Comparison of ENCODE assay signal across 2 cellular contexts in genomic region chr19:21023901-21024300, GRCh38.
TF ChIP-seq lines count a peak whose summit lies in the region.

No MANE protein-coding gene starts in this region.

TF ChIP-seq in IMR-90, 13 proteins besides CTCF, POLR2A, EP300 and RAD21:
- no peak for TF ChIP-seq NFE2L2 (IDR thresholded peaks at IDR 0.05; ENCODE audit: low read depth, low read length)
- TF ChIP-seq MAZ (IDR thresholded peaks at IDR 0.05; ENCODE audit: borderline replicate concordance, low read depth, low read length) = no peak
- TF ChIP-seq FOS (IDR thresholded peaks at IDR 0.05; ENCODE audit: low read depth, low read length) = no peak
- TF ChIP-seq SMC3 (IDR thresholded peaks at IDR 0.05; ENCODE audit: low read depth, low read length) = no peak
- TF ChIP-seq ELK1 (IDR thresholded peaks at IDR 0.05; ENCODE audit: borderline replicate concordance, low read depth, low read length) = no peak
TF ChIP-seq in IMR-90: peak in this region for 0.

TF ChIP-seq in WTC11, 78 proteins besides CTCF, POLR2A, EP300 and RAD21:
- TF ChIP-seq ZMAT4 (CRISPR knock-in tag; IDR thresholded peaks at IDR 0.05) (no peak), TP53 (CRISPR knock-in tag; IDR thresholded peaks at IDR 0.05) (no peak), ZNF281 (CRISPR knock-in tag; IDR thresholded peaks at IDR 0.05) (no peak), NFYB (CRISPR knock-in tag; conservative IDR thresholded peaks at IDR 0.05; ENCODE audit: low read depth) (no peak), RORB (CRISPR knock-in tag; IDR thresholded peaks at IDR 0.05) (no peak), CREM (CRISPR knock-in tag; IDR thresholded peaks at IDR 0.05) (no peak), KAT7 (CRISPR knock-in tag; IDR thresholded peaks at IDR 0.05; ENCODE audit: borderline replicate concordance) (no peak), ETV6 (CRISPR knock-in tag; IDR thresholded peaks at IDR 0.05) (no peak), CREB1 (CRISPR knock-in tag; IDR thresholded peaks at IDR 0.05) (no peak), SOX15 (CRISPR knock-in tag; IDR thresholded peaks at IDR 0.05) (no peak), HMGA2 (CRISPR knock-in tag; IDR thresholded peaks at IDR 0.05) (no peak), TEAD1 (CRISPR knock-in tag; IDR thresholded peaks at IDR 0.05) (no peak), ZNF121 (CRISPR knock-in tag; IDR thresholded peaks at IDR 0.05) (no peak), ZBTB21 (CRISPR knock-in tag; IDR thresholded peaks at IDR 0.05; ENCODE audit: borderline replicate concordance) (no peak), NFE2L1 (CRISPR knock-in tag; IDR thresholded peaks at IDR 0.05) (no peak), ELF4 (CRISPR knock-in tag; IDR thresholded peaks at IDR 0.05; ENCODE audit: low read depth) (no peak)
- TF ChIP-seq, protein P1, sequence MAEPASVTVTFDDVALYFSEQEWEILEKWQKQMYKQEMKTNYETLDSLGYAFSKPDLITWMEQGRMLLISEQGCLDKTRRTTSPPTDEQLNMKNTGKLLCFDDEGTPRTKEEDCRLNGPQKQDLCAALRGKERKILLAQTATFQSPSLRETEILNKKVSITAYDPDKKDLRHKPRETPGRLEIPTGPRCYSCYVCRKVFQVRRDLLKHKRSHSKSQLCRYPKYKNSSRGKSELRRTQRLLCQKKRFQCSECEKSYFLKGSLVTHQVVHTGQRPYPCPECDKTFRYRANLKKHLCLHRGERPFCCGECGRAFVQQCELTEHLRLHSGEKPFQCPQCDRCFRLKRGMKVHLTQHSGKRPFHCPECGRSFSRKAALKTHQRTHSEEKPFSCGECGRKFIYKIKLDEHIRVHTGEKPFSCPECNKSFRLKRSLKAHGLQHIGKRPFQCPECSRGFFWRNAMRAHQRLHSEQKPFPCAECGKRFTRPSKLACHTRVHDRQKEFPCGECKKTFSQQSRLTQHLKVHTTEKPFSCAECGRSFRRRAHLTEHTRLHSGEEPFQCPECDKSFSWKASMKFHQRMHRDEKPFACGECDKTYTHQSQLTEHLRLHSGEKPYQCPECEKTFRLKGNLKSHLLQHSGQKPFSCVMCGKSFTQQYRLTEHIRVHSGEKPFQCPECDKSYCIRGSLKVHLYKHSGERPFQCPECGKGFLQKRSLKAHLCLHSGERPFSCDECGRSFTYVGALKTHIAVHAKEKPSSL (CRISPR knock-in tag; conservative IDR thresholded peaks at IDR 0.05) = no peak
- TF ChIP-seq, protein P2, sequence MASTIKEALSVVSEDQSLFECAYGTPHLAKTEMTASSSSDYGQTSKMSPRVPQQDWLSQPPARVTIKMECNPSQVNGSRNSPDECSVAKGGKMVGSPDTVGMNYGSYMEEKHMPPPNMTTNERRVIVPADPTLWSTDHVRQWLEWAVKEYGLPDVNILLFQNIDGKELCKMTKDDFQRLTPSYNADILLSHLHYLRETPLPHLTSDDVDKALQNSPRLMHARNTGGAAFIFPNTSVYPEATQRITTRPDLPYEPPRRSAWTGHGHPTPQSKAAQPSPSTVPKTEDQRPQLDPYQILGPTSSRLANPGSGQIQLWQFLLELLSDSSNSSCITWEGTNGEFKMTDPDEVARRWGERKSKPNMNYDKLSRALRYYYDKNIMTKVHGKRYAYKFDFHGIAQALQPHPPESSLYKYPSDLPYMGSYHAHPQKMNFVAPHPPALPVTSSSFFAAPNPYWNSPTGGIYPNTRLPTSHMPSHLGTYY (CRISPR knock-in tag; IDR thresholded peaks at IDR 0.05) = no peak
- TF ChIP-seq, protein P3, sequence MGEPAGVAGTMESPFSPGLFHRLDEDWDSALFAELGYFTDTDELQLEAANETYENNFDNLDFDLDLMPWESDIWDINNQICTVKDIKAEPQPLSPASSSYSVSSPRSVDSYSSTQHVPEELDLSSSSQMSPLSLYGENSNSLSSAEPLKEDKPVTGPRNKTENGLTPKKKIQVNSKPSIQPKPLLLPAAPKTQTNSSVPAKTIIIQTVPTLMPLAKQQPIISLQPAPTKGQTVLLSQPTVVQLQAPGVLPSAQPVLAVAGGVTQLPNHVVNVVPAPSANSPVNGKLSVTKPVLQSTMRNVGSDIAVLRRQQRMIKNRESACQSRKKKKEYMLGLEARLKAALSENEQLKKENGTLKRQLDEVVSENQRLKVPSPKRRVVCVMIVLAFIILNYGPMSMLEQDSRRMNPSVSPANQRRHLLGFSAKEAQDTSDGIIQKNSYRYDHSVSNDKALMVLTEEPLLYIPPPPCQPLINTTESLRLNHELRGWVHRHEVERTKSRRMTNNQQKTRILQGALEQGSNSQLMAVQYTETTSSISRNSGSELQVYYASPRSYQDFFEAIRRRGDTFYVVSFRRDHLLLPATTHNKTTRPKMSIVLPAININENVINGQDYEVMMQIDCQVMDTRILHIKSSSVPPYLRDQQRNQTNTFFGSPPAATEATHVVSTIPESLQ (CRISPR knock-in tag; IDR thresholded peaks at IDR 0.05) = no peak
- TF ChIP-seq, protein P4, sequence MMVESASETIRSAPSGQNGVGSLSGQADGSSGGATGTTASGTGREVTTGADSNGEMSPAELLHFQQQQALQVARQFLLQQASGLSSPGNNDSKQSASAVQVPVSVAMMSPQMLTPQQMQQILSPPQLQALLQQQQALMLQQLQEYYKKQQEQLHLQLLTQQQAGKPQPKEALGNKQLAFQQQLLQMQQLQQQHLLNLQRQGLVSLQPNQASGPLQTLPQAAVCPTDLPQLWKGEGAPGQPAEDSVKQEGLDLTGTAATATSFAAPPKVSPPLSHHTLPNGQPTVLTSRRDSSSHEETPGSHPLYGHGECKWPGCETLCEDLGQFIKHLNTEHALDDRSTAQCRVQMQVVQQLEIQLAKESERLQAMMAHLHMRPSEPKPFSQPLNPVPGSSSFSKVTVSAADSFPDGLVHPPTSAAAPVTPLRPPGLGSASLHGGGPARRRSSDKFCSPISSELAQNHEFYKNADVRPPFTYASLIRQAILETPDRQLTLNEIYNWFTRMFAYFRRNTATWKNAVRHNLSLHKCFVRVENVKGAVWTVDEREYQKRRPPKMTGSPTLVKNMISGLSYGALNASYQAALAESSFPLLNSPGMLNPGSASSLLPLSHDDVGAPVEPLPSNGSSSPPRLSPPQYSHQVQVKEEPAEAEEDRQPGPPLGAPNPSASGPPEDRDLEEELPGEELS (CRISPR knock-in tag; IDR thresholded peaks at IDR 0.05) = no peak
TF ChIP-seq in WTC11: peak in this region for 0.
